31 cellular contexts compared by ENCODE assay signal in genomic region chr6:16406966-16407365, GRCh38.
A peak's percentile ranks its signal among the peaks of the same experiment; 100 is the strongest.
DNase-seq lines count a peak whose midpoint lies in the region; ATAC-seq, FAIRE-seq and TF ChIP-seq lines count a peak whose summit lies in the region.
"Had no signal": no experiment of that assay in that cellular context is flagged by ENCODE, and none has a peak within 500 bp of the region (broad histone marks: within the 10 kb centered on the region; RNA-seq: fewer than 3 reads in every experiment).

No MANE protein-coding gene starts in this region.

- H3K9ac ChIP-seq in IMR-90 (ENCODE audit: low read depth, low read length) = no peak overlapping the region

- no peaks in the 10 kb centered on the region for H3K9me3 ChIP-seq in IMR-90 (ENCODE audit: control insufficient read depth, insufficient read depth, low read length)
- no peaks in the 10 kb centered on the region for H3K9me3 ChIP-seq in prostate gland
- H3K9me3 ChIP-seq: ascending aorta, BE2C, Caco-2, sigmoid colon, thoracic aorta had no signal

- H3K27ac ChIP-seq in C4-2B = peak overlapping the region; percentile 47; the same call in 1 of the 2 replicates
- no peak overlapping the region for H3K27ac ChIP-seq in IMR-90 (ENCODE audit: insufficient read depth, low read length)
- H3K27ac ChIP-seq in prostate gland = peak overlapping the region; percentile 44 to 62

- in situ Hi-C loops in IMR-90 (cut with MboI; ENCODE audit: low sequenced_read_pairs) = loop anchor here (10.0 kb wide), 1 partner anchor 358 kb away; the partner anchor contains the start of gene ATXN1

- H3K14ac ChIP-seq in IMR-90 (replicated peaks; ENCODE audit: low read depth, low read length) = peak overlapping the region; percentile 72

- H3K4me3 Mint-ChIP-seq in nephron progenitor cell = no peak overlapping the region
- no peak overlapping the region for H3K4me3 Mint-ChIP-seq in activated CD4-positive, alpha-beta T cell treated with anti-CD3 and anti-CD28 coated beads, Interleukin-2, amount 10 ng/mL, durations not matched to agents 7 days and 5 days
- H3K4me3 Mint-ChIP-seq: activated CD8-positive, alpha-beta T cell treated with anti-CD3 and anti-CD28 coated beads, Interleukin-2, amount 10 ng/mL, durations not matched to agents 7 days and 5 days had no signal

- H3K4me3 ChIP-seq in IMR-90 (ENCODE audit: insufficient read depth, low read depth, low read length) (no peak overlapping the region), prostate gland (no peak overlapping the region)
- H3K4me3 ChIP-seq: ascending aorta, sigmoid colon, thoracic aorta had no signal

- H3K18ac ChIP-seq in IMR-90 (ENCODE audit: low read depth, low read length) = peak overlapping the region; percentile 72; the same call in 1 of the 2 replicates

- H3K4ac ChIP-seq in IMR-90 (ENCODE audit: low read depth, low read length) = peak overlapping the region; percentile 42; the same call in 1 of the 2 replicates

- H3K9me3 Mint-ChIP-seq in nephron progenitor cell = peaks cover 6% of the 10 kb centered on the region
- no peaks in the 10 kb centered on the region for H3K9me3 Mint-ChIP-seq in activated CD4-positive, alpha-beta T cell treated with anti-CD3 and anti-CD28 coated beads, Interleukin-2, amount 10 ng/mL, durations not matched to agents 7 days and 5 days
- H3K9me3 Mint-ChIP-seq: activated naive CD4-positive, alpha-beta T cell treated with anti-CD3 and anti-CD28 coated beads, Interleukin-2, amount 50 U/mL, for 72 hours had no signal

- H3K27ac Mint-ChIP-seq in nephron progenitor cell = no peak overlapping the region
- H3K27ac Mint-ChIP-seq in activated CD4-positive, alpha-beta T cell treated with anti-CD3 and anti-CD28 coated beads, Interleukin-2, amount 10 ng/mL, durations not matched to agents 7 days and 5 days = no peak overlapping the region
- H3K27ac Mint-ChIP-seq: activated CD8-positive, alpha-beta T cell treated with anti-CD3 and anti-CD28 coated beads, Interleukin-2, amount 10 ng/mL, durations not matched to agents 7 days and 5 days; activated naive CD4-positive, alpha-beta T cell treated with anti-CD3 and anti-CD28 coated beads, Interleukin-2, amount 50 U/mL, for 72 hours; progenitor cell of endocrine pancreas had no signal

- H3K27me3 ChIP-seq in IMR-90 (ENCODE audit: control insufficient read depth, insufficient read depth, low read length) = no peaks in the 10 kb centered on the region
- no peaks in the 10 kb centered on the region for H3K27me3 ChIP-seq in prostate gland (replicated peaks; ENCODE audit: insufficient read depth)
- H3K27me3 ChIP-seq: ascending aorta, BE2C, sigmoid colon had no signal

- H3K4me1 Mint-ChIP-seq in nephron progenitor cell = peaks cover 22% of the 10 kb centered on the region
- peaks cover 24% of the 10 kb centered on the region for H3K4me1 Mint-ChIP-seq in activated CD4-positive, alpha-beta T cell treated with anti-CD3 and anti-CD28 coated beads, Interleukin-2, amount 10 ng/mL, durations not matched to agents 7 days and 5 days

- peaks cover 9 to 12% of the 10 kb centered on the region in 2 experiments; a peak in 2 of 4 replicates for H3K79me1 ChIP-seq in IMR-90 (ENCODE audit: low read depth in 1 of 2, low read length in 2 of 2)

- H4K20me1 ChIP-seq in IMR-90 (ENCODE audit: insufficient read depth, low read length) = no peaks in the 10 kb centered on the region

- CTCF ChIA-PET in IMR-90 (lab: Yijun Ruan, JAX) = no interaction called here
- CTCF ChIA-PET in activated CD4-positive, alpha-beta T cell treated with anti-CD3 and anti-CD28 coated beads, Interleukin-2, amount 10 ng/mL, durations not matched to agents 7 days and 5 days (lab: Charles Lee) = interaction anchor here (0.7 to 1.6 kb wide), 4 partner anchors 9 to 364 kb away, joined by 3 to 4 read pairs (median 3); no protein-coding TSS in a partner anchor

- H3K27me3 Mint-ChIP-seq in nephron progenitor cell (ENCODE audit: low read depth, poor library complexity) = peaks cover 6% of the 10 kb centered on the region
- no peaks in the 10 kb centered on the region for H3K27me3 Mint-ChIP-seq in activated CD4-positive, alpha-beta T cell treated with anti-CD3 and anti-CD28 coated beads, Interleukin-2, amount 10 ng/mL, durations not matched to agents 7 days and 5 days
- H3K27me3 Mint-ChIP-seq: progenitor cell of endocrine pancreas had no signal

- no peak overlapping the region; the same call in 1 of the 2 replicates for H2AK5ac ChIP-seq in IMR-90 (ENCODE audit: low read depth, low read length)

- H3K36me3 ChIP-seq in IMR-90 (ENCODE audit: control insufficient read depth, insufficient read depth, low read length) (peaks cover 8% of the 10 kb centered on the region; the same call in 1 of the 2 replicates), prostate gland (no peaks in the 10 kb centered on the region)
- H3K36me3 ChIP-seq: ascending aorta, BE2C, sigmoid colon, thoracic aorta had no signal

- H4K91ac ChIP-seq in IMR-90 (ENCODE audit: insufficient read depth, low read depth, low read length) = peak overlapping the region; percentile 50; the same call in 1 of the 2 replicates

- H3K9me1 ChIP-seq in IMR-90 (ENCODE audit: insufficient read depth, low read length) = peaks cover 11% of the 10 kb centered on the region

- no CpG with 5 or more reads among the region's 2 CpGs for WGBS in IMR-90 (ENCODE audit: extremely low coverage in 2 of 2, insufficient read length in 1 of 2), 2 experiments
- WGBS in prostate gland = 76% methylated on average over 2 of the region's 2 CpGs

- no peak overlapping the region for H3K56ac ChIP-seq in IMR-90 (ENCODE audit: extremely low read depth, insufficient read depth, low read length)

- TF ChIP-seq POLR2A in IMR-90 (IDR thresholded peaks at IDR 0.05; ENCODE audit: low read depth, low read length) (no peak), prostate gland (IDR thresholded peaks at IDR 0.05) (no peak)

- H3K4me2 ChIP-seq in IMR-90 (ENCODE audit: low read depth, low read length) = peak overlapping the region; percentile 22; the same call in 1 of the 2 replicates

- FAIRE-seq in colon (lab: Jason Lieb, UNC) = peak; percentile 18

- H4K5ac ChIP-seq in IMR-90 (ENCODE audit: low read depth, low read length) = peak overlapping the region; percentile 44; the same call in 1 of the 2 replicates

- BruUV-seq in IMR-90 (replicated peaks; lab: Mats Ljungman, UMichigan) = no TSS peak

- no peak overlapping the region for H2AFZ ChIP-seq in IMR-90 (replicated peaks; ENCODE audit: low read length, poor library complexity)

- no peak overlapping the region for H3K23ac ChIP-seq in IMR-90 (ENCODE audit: low read depth, low read length)

- 0 out of 2 replicates have a peak overlapping the region, but pooled peaks have one; percentile 62 for H2BK120ac ChIP-seq in IMR-90 (ENCODE audit: low read depth, low read length)

- peak overlapping the region; percentile 18; the same call in 1 of the 2 replicates for H2BK20ac ChIP-seq in IMR-90 (ENCODE audit: low read depth, low read length)

- DNase-seq in IMR-90 (no peak), prostate gland (ENCODE audit: low spot score) (no peak), nephron progenitor cell (no peak), mucosa of gallbladder (ENCODE audit: low spot score) (no peak), occipital lobe (lab: John Stamatoyannopoulos, UW) (no peak)
- DNase-seq in activated CD4-positive, alpha-beta T cell treated with anti-CD3 and anti-CD28 coated beads, Interleukin-2, amount 10 ng/mL, durations not matched to agents 7 days and 5 days = no peak
- DNase-seq: activated CD4-positive, alpha-beta T cell treated with anti-CD3 and anti-CD28 coated beads for 1 hour; activated CD8-positive, alpha-beta T cell treated with anti-CD3 and anti-CD28 coated beads, Interleukin-2, amount 10 ng/mL, durations not matched to agents 7 days and 5 days; Caco-2; cerebellar nuclear complex; DMS79 treated with DMSO at 0.1 percent for 48 hours; effector CD8-positive, alpha-beta T cell; erythroblast; foreskin fibroblast; HCEC 1CT; head of caudate nucleus; midbrain; NCI-H1105; NCI-H187 treated with DMSO at 0.1 percent for 48 hours; NCI-H526 treated with DMSO at 0.1 percent for 48 hours; SHP77; sigmoid colon; stimulated activated naive CD8-positive, alpha-beta T cell treated with anti-CD3 and anti-CD28 coated beads, Interleukin-15, Interleukin-2, amounts not matched to agents 100 U/mL and 50 U/mL, for 24 hours had no signal

- intact Hi-C loops in IMR-90 (cut with micrococcal nuclease) (loop anchor here (10.0 kb wide), 1 partner anchor 558 kb away; no protein-coding TSS in a partner anchor), prostate gland (cut with DNase I) (loop anchor here (10.0 kb wide), 2 partner anchors 358 to 678 kb away; partner anchors contain the start of gene ATXN1)

- H2BK15ac ChIP-seq in IMR-90 (ENCODE audit: low read depth, low read length) = peak overlapping the region; percentile 49; the same call in 1 of the 3 replicates

- no peak for ATAC-seq in IMR-90 (ENCODE audit: low read depth)
- ATAC-seq: activated CD8-positive, alpha-beta T cell treated with anti-CD3 and anti-CD28 coated beads, Interleukin-2, amount 10 ng/mL, durations not matched to agents 7 days and 5 days; activated naive CD4-positive, alpha-beta T cell treated with anti-CD3 and anti-CD28 coated beads, Interleukin-2, amount 50 U/mL, for 72 hours; Panc1; stimulated activated naive CD8-positive, alpha-beta T cell treated with anti-CD3 and anti-CD28 coated beads, Interleukin-15, Interleukin-2, amounts not matched to agents 100 U/mL and 50 U/mL, for 24 hours had no signal

- H2BK5ac ChIP-seq in IMR-90 (ENCODE audit: low read depth, low read length, poor library complexity, severe bottlenecking) = no peak overlapping the region

- 0 out of 4 replicates have a peak overlapping the region, but pooled peaks of 1 of the 2 experiments have one; percentile 38 for H4K8ac ChIP-seq in IMR-90 (ENCODE audit: low read depth in 2 of 2, low read length in 2 of 2)

- peaks cover 9% of the 10 kb centered on the region for H3K36me3 Mint-ChIP-seq in nephron progenitor cell (ENCODE audit: low read depth)
- H3K36me3 Mint-ChIP-seq in activated CD4-positive, alpha-beta T cell treated with anti-CD3 and anti-CD28 coated beads, Interleukin-2, amount 10 ng/mL, durations not matched to agents 7 days and 5 days (ENCODE audit: low read depth) = peaks cover 8% of the 10 kb centered on the region

- peaks cover 20% of the 10 kb centered on the region for H3K4me1 ChIP-seq in IMR-90 (ENCODE audit: control insufficient read depth, insufficient read depth, low read length)
- H3K4me1 ChIP-seq in prostate gland (replicated peaks) = peaks cover 14% of the 10 kb centered on the region
- H3K4me1 ChIP-seq: Caco-2 had no signal

- no peak for TF ChIP-seq RAD21 in IMR-90 (IDR thresholded peaks at IDR 0.05; ENCODE audit: low read length)

- H2AK9ac ChIP-seq in IMR-90 (replicated peaks; ENCODE audit: low read depth, low read length, poor library complexity) = no peak overlapping the region

- no peak for TF ChIP-seq CTCF in C4-2B (conservative IDR thresholded peaks at IDR 0.05)
- no peak for TF ChIP-seq CTCF in IMR-90 (conservative IDR thresholded peaks at IDR 0.05; ENCODE audit: low read depth, low read length)
- no peak for TF ChIP-seq CTCF in prostate gland (IDR thresholded peaks at IDR 0.05)
- TF ChIP-seq CTCF in nephron progenitor cell (IDR thresholded peaks at IDR 0.05) = no peak

- POLR2A ChIA-PET in IMR-90 (lab: Charles Lee; ENCODE audit: unreplicated experiment) = no interaction called here
- POLR2A ChIA-PET in activated CD4-positive, alpha-beta T cell treated with anti-CD3 and anti-CD28 coated beads, Interleukin-2, amount 10 ng/mL, durations not matched to agents 7 days and 5 days (lab: Charles Lee) = no interaction called here

- dilution Hi-C loops in IMR-90 (cut with HindIII; ENCODE audit: low sequenced_read_pairs, unreplicated experiment) = no loop called here
